Comparison of ENCODE assay signal across 1 cellular context in the genomic region with DNA sequence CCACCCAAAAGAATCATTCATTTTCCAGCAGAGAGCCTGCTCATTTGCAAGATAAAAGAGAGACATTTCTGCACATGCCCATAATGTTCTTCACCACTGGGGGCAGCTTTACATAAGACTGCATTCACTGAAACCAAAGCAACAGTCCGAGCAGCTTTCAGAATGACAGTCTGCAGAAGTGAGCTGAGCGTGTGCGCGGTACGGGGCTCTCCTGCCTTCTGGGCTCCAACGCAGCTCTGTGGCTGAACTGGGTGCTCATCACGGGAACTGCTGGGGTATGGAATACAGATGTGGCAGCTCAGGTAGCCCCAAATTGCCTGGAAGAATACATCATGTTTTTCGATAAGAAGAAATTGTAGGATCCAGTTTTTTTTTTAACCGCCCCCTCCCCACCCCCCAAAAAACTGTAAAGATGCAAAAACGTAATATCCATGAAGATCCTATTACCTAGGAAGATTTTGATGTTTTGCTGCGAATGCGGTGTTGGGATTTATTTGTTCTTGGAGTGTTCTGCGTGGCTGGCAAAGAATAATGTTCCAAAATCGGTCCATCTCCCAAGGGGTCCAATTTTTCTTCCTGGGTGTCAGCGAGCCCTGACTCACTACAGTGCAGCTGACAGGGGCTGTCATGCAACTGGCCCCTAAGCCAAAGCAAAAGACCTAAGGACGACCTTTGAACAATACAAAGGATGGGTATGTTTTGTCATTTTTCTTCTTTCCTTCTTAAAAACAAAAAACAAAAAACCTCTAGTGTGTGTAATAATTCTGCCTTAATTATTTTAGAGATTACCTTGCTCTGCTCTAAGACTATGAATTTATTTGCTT.
A peak's percentile ranks its signal among the peaks of the same experiment; 100 is the strongest.
TF ChIP-seq lines count a peak whose summit lies in the region.

LRRTM3 (plus strand) TSS at position 141 of the 824 bp plus-strand sequence.

TF ChIP-seq in liver, 16 proteins besides CTCF, POLR2A, EP300 and RAD21 (continued from another document):
- no peak for TF ChIP-seq ZBTB33 (IDR thresholded peaks at IDR 0.05)
- no peak for TF ChIP-seq MAX (IDR thresholded peaks at IDR 0.05)
- no peak for TF ChIP-seq NR2F2 (IDR thresholded peaks at IDR 0.05)
- TF ChIP-seq YY1 (IDR thresholded peaks at IDR 0.05), result peak; percentile 35
- peak; percentile 17 for TF ChIP-seq HNF4G (IDR thresholded peaks at IDR 0.05)
- no peak for TF ChIP-seq FOXA2 (IDR thresholded peaks at IDR 0.05)
- TF ChIP-seq ATF3 (IDR thresholded peaks at IDR 0.05), result no peak
TF ChIP-seq in liver: peak in this region for 4.
